In the genomic region with DNA sequence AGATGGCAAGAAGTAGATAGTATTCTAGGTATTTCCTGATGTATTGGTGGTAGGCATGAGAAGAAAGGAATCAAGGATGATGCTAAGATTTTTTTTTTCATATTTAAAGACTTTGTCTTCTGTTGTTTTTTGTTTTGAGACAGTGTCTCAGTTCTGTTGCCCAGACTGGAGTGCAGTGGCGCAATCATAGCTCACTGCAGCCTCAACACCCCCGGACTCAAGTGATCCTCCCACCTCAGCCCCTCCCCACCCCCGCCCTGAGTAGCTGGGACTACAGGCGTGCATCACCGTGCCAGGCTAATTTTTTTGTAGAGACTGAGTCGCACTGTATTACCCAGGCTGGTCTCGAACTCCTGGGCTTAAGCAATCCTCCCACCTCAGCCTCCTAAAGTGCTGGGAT, we compare ENCODE assay signal across 14 cellular contexts. TPM values are rescaled to one million over a fixed set of nuclear protein-coding genes. Genes with fewer than 3 reads are reported as not detected.
DNase-seq lines count a peak whose midpoint lies in the region; ATAC-seq and TF ChIP-seq lines count a peak whose summit lies in the region.
"Had no signal": no experiment of that assay in that cellular context is flagged by ENCODE, and none has a peak within 500 bp of the region (broad histone marks: within the 10 kb centered on the region; RNA-seq: fewer than 3 reads in every experiment).

No MANE protein-coding gene starts in this region.

- H3K4me3 ChIP-seq in lower lobe of right lung (no peak overlapping the region), vagina (no peak overlapping the region)
- H3K4me3 ChIP-seq: pancreas had no signal

- CTCF ChIA-PET in activated B cell treated with CpG ODN at 0.5 μM for 24 hours (lab: Charles Lee): interaction anchor here (0.7 to 2.7 kb wide), 11 partner anchors 11 to 96 kb away, joined by 3 to 22 read pairs (median 4); no protein-coding TSS in a partner anchor

- H3K27ac Mint-ChIP-seq in activated B cell treated with CpG ODN at 0.5 μM for 24 hours: peak overlapping the region; percentile 82

- intact Hi-C loops in activated B cell treated with CpG ODN at 0.5 μM for 24 hours (cut with micrococcal nuclease): loop anchor here (5.0 kb wide), 2 partner anchors 176 to 276 kb away; partner anchors contain the start of genes AKR7A2, SLC66A1 and UBR4
- intact Hi-C loops in lower lobe of right lung (cut with DNase I): no loop called here
- intact Hi-C loops in vagina (cut with DNase I): loop anchor here (10.0 kb wide), 1 partner anchor 53 kb away; no protein-coding TSS in a partner anchor

- no peak overlapping the region for H3K4me3 Mint-ChIP-seq in activated B cell treated with CpG ODN at 0.5 μM for 24 hours

- TF ChIP-seq POLR2A in vagina (IDR thresholded peaks at IDR 0.05): no peak

- H3K27me3 ChIP-seq in lower lobe of right lung (ENCODE audit: low read depth) (no peaks in the 10 kb centered on the region), vagina (no peaks in the 10 kb centered on the region)
- H3K27me3 ChIP-seq: pancreas had no signal

- H3K27ac ChIP-seq in lower lobe of right lung (peak overlapping the region; percentile 94), vagina (peak overlapping the region; percentile 97)

- peaks cover 14% of the 10 kb centered on the region for H3K36me3 Mint-ChIP-seq in activated B cell treated with CpG ODN at 0.5 μM for 24 hours (ENCODE audit: low read depth)

- no peaks in the 10 kb centered on the region for H3K9me3 Mint-ChIP-seq in activated B cell treated with CpG ODN at 0.5 μM for 24 hours
- H3K9me3 Mint-ChIP-seq: memory B cell; stimulated activated naive CD8-positive, alpha-beta T cell treated with anti-CD3 and anti-CD28 coated beads, Interleukin-15, amount 100 ng/mL, for 72 hours had no signal

- POLR2A ChIA-PET in activated B cell treated with CpG ODN at 0.5 μM for 24 hours (lab: Charles Lee): interaction anchor here (0.6 to 5.1 kb wide), 9 partner anchors 9 to 109 kb away, joined by 3 to 45 read pairs (median 5); a partner anchor contains a TSS

- no peaks in the 10 kb centered on the region for H3K9me3 ChIP-seq in lower lobe of right lung
- H3K9me3 ChIP-seq in vagina: no peaks in the 10 kb centered on the region
- H3K9me3 ChIP-seq: pancreas had no signal

- peak in 4 of 6 experiments; percentile 26 to 40 (median 32) for DNase-seq in stimulated activated naive CD4-positive, alpha-beta T cell (lab: John Stamatoyannopoulos, UW)
- no peak for DNase-seq in stimulated activated naive CD4-positive, alpha-beta T cell treated with Interleukin-2 at 50 U/mL for 16 hours (lab: John Stamatoyannopoulos, UW)
- DNase-seq in activated B cell treated with CpG ODN at 0.5 μM for 24 hours: no peak
- no peak for DNase-seq in lower lobe of right lung
- no peak for DNase-seq in vagina (ENCODE audit: extremely low spot score in 2 of 2)
- DNase-seq in stimulated activated CD4-positive, alpha-beta T cell treated with anti-CD3 and anti-CD28 coated beads, Interleukin-1b, Interleukin-23, amount 100 ng/mL, for 48 hours: no peak
- DNase-seq: C1 segment of cervical spinal cord; NCI-H1105; pancreas; stimulated activated CD4-positive, alpha-beta T cell treated with anti-CD3 and anti-CD28 coated beads, Interleukin-4, amount 100 ng/mL, for 24 hours had no signal

- H3K36me3 ChIP-seq in lower lobe of right lung (peaks cover 6% of the 10 kb centered on the region), vagina (no peaks in the 10 kb centered on the region)
- H3K36me3 ChIP-seq: pancreas had no signal

- no peak for ATAC-seq in activated B cell treated with CpG ODN at 0.5 μM for 24 hours (ENCODE audit: low read depth)
- no peak for ATAC-seq in lower lobe of right lung
- ATAC-seq in HG03135 (IDR thresholded peaks at IDR 0.05; ENCODE audit: unreplicated experiment): no peak
- no peak for ATAC-seq in HG03521 (IDR thresholded peaks at IDR 0.05; ENCODE audit: unreplicated experiment)
- ATAC-seq: pancreas; stimulated activated naive CD8-positive, alpha-beta T cell treated with anti-CD3 and anti-CD28 coated beads, Interleukin-15, amount 100 ng/mL, for 72 hours had no signal

- H3K4me1 Mint-ChIP-seq in activated B cell treated with CpG ODN at 0.5 μM for 24 hours: peaks cover 30% of the 10 kb centered on the region

- TF ChIP-seq CTCF in activated B cell treated with CpG ODN at 0.5 μM for 24 hours (IDR thresholded peaks at IDR 0.05) (no peak), lower lobe of right lung (IDR thresholded peaks at IDR 0.05) (no peak), vagina (IDR thresholded peaks at IDR 0.05) (no peak)

- peaks cover 34% of the 10 kb centered on the region for H3K4me1 ChIP-seq in lower lobe of right lung
- peaks cover 36% of the 10 kb centered on the region for H3K4me1 ChIP-seq in vagina

- H3K27me3 Mint-ChIP-seq in activated B cell treated with CpG ODN at 0.5 μM for 24 hours: no peaks in the 10 kb centered on the region
- H3K27me3 Mint-ChIP-seq: memory B cell; stimulated activated naive CD8-positive, alpha-beta T cell treated with anti-CD3 and anti-CD28 coated beads, Interleukin-15, amount 100 ng/mL, for 72 hours had no signal

RNA-seq across cellular contexts. Expression of gene CAPZB, which starts 2.8 kb away (rescaled TPM):
- total RNA-seq in activated B cell treated with CpG ODN at 0.5 μM for 24 hours (334 and 349 TPM in 2 replicates), lower lobe of right lung (236 TPM), vagina (152 TPM)

Comparison
In these comparisons a context has a peak if more than half of its experiments do, and no peak if none do; other contexts are left out.
1. DNase-seq: peak in stimulated activated naive CD4-positive, alpha-beta T cell (4 of 6); none in stimulated activated naive CD4-positive, alpha-beta T cell treated with Interleukin-2 at 50 U/mL for 16 hours (single experiment), activated B cell treated with CpG ODN at 0.5 μM for 24 hours (single experiment), lower lobe of right lung (single experiment), vagina (0 of 2) and stimulated activated CD4-positive, alpha-beta T cell treated with anti-CD3 and anti-CD28 coated beads, Interleukin-1b, Interleukin-23, amount 100 ng/mL, for 48 hours (single experiment).